25 cellular contexts compared by ENCODE assay signal in the genomic region with DNA sequence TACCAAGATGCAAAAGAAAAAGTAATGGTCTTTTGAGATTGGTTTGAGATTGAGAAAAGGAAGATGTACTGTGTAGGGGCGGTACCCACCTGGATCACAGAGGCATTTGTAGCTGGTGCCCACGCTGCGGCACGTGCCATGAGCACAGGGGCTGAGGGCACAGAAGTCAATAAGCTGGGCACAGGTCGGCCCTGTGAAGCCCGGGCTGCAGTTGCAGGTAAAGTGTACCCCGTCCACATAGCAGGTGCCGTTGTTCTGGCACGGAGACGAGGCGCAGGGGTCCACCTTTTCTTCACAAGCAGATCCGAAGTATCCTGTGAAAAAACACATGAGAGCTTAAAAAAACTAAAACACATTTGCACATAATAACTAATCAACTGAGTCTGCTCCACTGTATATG.
"Had no signal": no experiment of that assay in that cellular context is flagged by ENCODE, and none has a peak within 500 bp of the region (broad histone marks: within the 10 kb centered on the region; RNA-seq: fewer than 3 reads in every experiment).

No MANE protein-coding gene starts in this region.

- H3K4me1 Mint-ChIP-seq: natural killer cell; stimulated activated naive B cell treated with anti-CD40 and anti-IgM and Interleukin-4, amounts not matched to agents 10 μg/mL and 1 μg/mL and 100 μg/mL, for 72 hours had no signal

- H2AFZ ChIP-seq: hepatocyte, parathyroid adenoma had no signal

- H3K4me3 Mint-ChIP-seq: endodermal cell; natural killer cell; stimulated activated naive B cell treated with anti-CD40 and anti-IgM and Interleukin-4, amounts not matched to agents 10 μg/mL and 1 μg/mL and 100 μg/mL, for 72 hours; stimulated activated naive CD8-positive, alpha-beta T cell treated with anti-CD3 and anti-CD28 coated beads, Interleukin-15, Interleukin-2, amounts not matched to agents 100 ng/mL and 50 ng/mL, for 24 hours had no signal

- H3K4me1 ChIP-seq: parathyroid adenoma, right lobe of liver had no signal

- H3K27ac ChIP-seq: epithelial cell of prostate, hepatocyte, left lung, neutrophil, parathyroid adenoma, right lobe of liver, upper lobe of left lung had no signal

- H3K9me3 Mint-ChIP-seq: stimulated activated naive B cell treated with anti-CD40 and anti-IgM and Interleukin-4, amounts not matched to agents 10 μg/mL and 1 μg/mL and 100 μg/mL, for 72 hours; stimulated activated naive CD8-positive, alpha-beta T cell treated with anti-CD3 and anti-CD28 coated beads, Interleukin-15, Interleukin-2, amounts not matched to agents 100 ng/mL and 50 ng/mL, for 24 hours had no signal

- H3K4me3 ChIP-seq: gastroesophageal sphincter, heart left ventricle, hepatocyte, left lung, right lobe of liver, suprapubic skin, tibial nerve, upper lobe of left lung had no signal

- H3K4me2 ChIP-seq: hepatocyte had no signal

- DNase-seq: cerebellar nuclear complex; effector CD8-positive, alpha-beta T cell; endodermal cell; kidney; left cardiac atrium; mammary epithelial cell; natural killer cell; right lobe of liver; small intestine; stimulated activated CD4-positive, alpha-beta T cell treated with anti-CD3 and anti-CD28 coated beads, Interleukin-15, amount 100 ng/mL, for 24 hours; stimulated activated CD4-positive, alpha-beta T cell treated with anti-CD3 and anti-CD28 coated beads, Interleukin-2, amount 100 ng/mL, for 48 hours; stimulated activated naive B cell treated with anti-CD40 and anti-IgM and Interleukin-4, amounts not matched to agents 10 μg/mL and 1 μg/mL and 100 μg/mL, for 72 hours had no signal

- ATAC-seq: esophagus mucosa; gastroesophageal sphincter; heart left ventricle; left cardiac atrium; left lung; natural killer cell; right lobe of liver; stimulated activated naive B cell treated with anti-CD40 and anti-IgM and Interleukin-4, amounts not matched to agents 10 μg/mL and 1 μg/mL and 100 μg/mL, for 72 hours had no signal

- H3K27me3 Mint-ChIP-seq: stimulated activated naive B cell treated with anti-CD40 and anti-IgM and Interleukin-4, amounts not matched to agents 10 μg/mL and 1 μg/mL and 100 μg/mL, for 72 hours; stimulated activated naive CD8-positive, alpha-beta T cell treated with anti-CD3 and anti-CD28 coated beads, Interleukin-15, Interleukin-2, amounts not matched to agents 100 ng/mL and 50 ng/mL, for 24 hours had no signal

- H3K27me3 ChIP-seq: gastroesophageal sphincter, heart left ventricle, hepatocyte, left lung, neutrophil, suprapubic skin, tibial nerve, upper lobe of left lung had no signal

- H3K36me3 ChIP-seq: gastroesophageal sphincter, heart left ventricle, left lung, neutrophil, right lobe of liver, suprapubic skin, tibial nerve, upper lobe of left lung had no signal

- H3K27ac Mint-ChIP-seq: endodermal cell; natural killer cell; progenitor cell of endocrine pancreas; stimulated activated naive B cell treated with anti-CD40 and anti-IgM and Interleukin-4, amounts not matched to agents 10 μg/mL and 1 μg/mL and 100 μg/mL, for 72 hours; stimulated activated naive CD8-positive, alpha-beta T cell treated with anti-CD3 and anti-CD28 coated beads, Interleukin-15, Interleukin-2, amounts not matched to agents 100 ng/mL and 50 ng/mL, for 24 hours had no signal

- H3K9me3 ChIP-seq: gastroesophageal sphincter, heart left ventricle, left lung, neutrophil, right lobe of liver, suprapubic skin, upper lobe of left lung had no signal

- H3K79me2 ChIP-seq: hepatocyte, parathyroid adenoma had no signal

- H3K36me3 Mint-ChIP-seq: natural killer cell; stimulated activated naive B cell treated with anti-CD40 and anti-IgM and Interleukin-4, amounts not matched to agents 10 μg/mL and 1 μg/mL and 100 μg/mL, for 72 hours had no signal
